8 cellular contexts compared by ENCODE assay signal in genomic region chrX:109475174-109475891, GRCh38. TPM values are rescaled to one million over a fixed set of nuclear protein-coding genes. Genes with fewer than 3 reads are reported as not detected.
DNase-seq lines count a peak whose midpoint lies in the region; ATAC-seq, FAIRE-seq and TF ChIP-seq lines count a peak whose summit lies in the region.

No MANE protein-coding gene starts in this region.

- H4K20me1 ChIP-seq in GM23338 (replicated peaks; ENCODE audit: insufficient read depth): no peaks in the 10 kb centered on the region

- peak overlapping the region; percentile 44 for H3K4me2 ChIP-seq in GM23338

- H3K27me3 ChIP-seq in GM23338 (ENCODE audit: insufficient read depth): no peaks in the 10 kb centered on the region
- peaks cover 0 to 8% (median 0%) of the 10 kb centered on the region in 4 donors for H3K27me3 ChIP-seq in liver (ENCODE audit: control insufficient read depth in 4 of 4, insufficient read depth in 4 of 4, low read length in 3 of 4)

- H3K27ac ChIP-seq in GM23338 (ENCODE audit: low read depth): no peak overlapping the region
- H3K27ac ChIP-seq in liver (ENCODE audit: low read depth in 1 of 2, low read length in 2 of 2): no peak overlapping the region

- H3K79me2 ChIP-seq in GM23338 (replicated peaks; ENCODE audit: insufficient read depth): no peaks in the 10 kb centered on the region

- H3K9me3 Mint-ChIP-seq in GM23338 (no peaks in the 10 kb centered on the region; the same call in 2 of the 3 replicates), chondrocyte (ENCODE audit: low read depth) (no peaks in the 10 kb centered on the region)

- no peaks in the 10 kb centered on the region for H3K36me3 Mint-ChIP-seq in GM23338 (ENCODE audit: low read depth)
- no peaks in the 10 kb centered on the region for H3K36me3 Mint-ChIP-seq in chondrocyte (ENCODE audit: low read depth)

- H3K4me3 Mint-ChIP-seq in GM23338 (no peak overlapping the region), chondrocyte (ENCODE audit: unreplicated experiment) (no peak overlapping the region)

- 8% methylated on average over 23 of the region's 23 CpGs for WGBS in liver

- no peak overlapping the region for H2AFZ ChIP-seq in GM23338

- no peak overlapping the region for H3K9ac ChIP-seq in liver (ENCODE audit: low read depth in 1 of 2, low read length in 2 of 2)

- TF ChIP-seq CTCF in GM23338 (conservative IDR thresholded peaks at IDR 0.05; ENCODE audit: low read depth in 2 of 2): peak; percentile 63 to 75
- TF ChIP-seq CTCF in chondrocyte (IDR thresholded peaks at IDR 0.05): peak; percentile 87
- TF ChIP-seq CTCF in liver (IDR thresholded peaks at IDR 0.05; ENCODE audit: low read depth, low read length, missing input control): peak; percentile 56

- DNase-seq in CD1c-positive myeloid dendritic cell (ENCODE audit: extremely low spot score) (peak; percentile 26), GM23338 (ENCODE audit: low spot score) (peak; percentile 74), NCI-H526 (lab: John Stamatoyannopoulos, UW) (peak; percentile 23 to 69), chondrocyte (ENCODE audit: low spot score) (peak; percentile 51), urothelium cell line (ENCODE audit: low spot score) (peak; percentile 31)
- DNase-seq in activated CD4-positive, CD25-positive, alpha-beta regulatory T cell treated with anti-CD3 and anti-CD28 coated beads, Interleukin-2, amount 50 U/mL, for 72 hours: no peak

- H3F3A ChIP-seq in GM23338 (replicated peaks; ENCODE audit: low read depth): no peaks in the 10 kb centered on the region

- H3K4me1 Mint-ChIP-seq in GM23338 (peaks cover 20% of the 10 kb centered on the region), chondrocyte (ENCODE audit: low read depth) (peaks cover 8% of the 10 kb centered on the region)

- H3K4me1 ChIP-seq in GM23338 (ENCODE audit: insufficient read depth) (peaks cover 19% of the 10 kb centered on the region; the same call in 1 of the 2 replicates), liver (ENCODE audit: control insufficient read depth in 4 of 4, insufficient read depth in 4 of 4, low read length in 3 of 4) (peaks cover 0 to 5% (median 0%) of the 10 kb centered on the region in 4 donors)

- H3K9me2 ChIP-seq in GM23338 (ENCODE audit: insufficient read depth): 0 out of 2 replicates have a peak, but pooled peaks cover 3% of the 10 kb centered on the region

- no peaks in the 10 kb centered on the region for H3K9me3 ChIP-seq in liver (ENCODE audit: control insufficient read depth in 4 of 4, low read length in 3 of 4)

- H3K27ac Mint-ChIP-seq in GM23338 (no peak overlapping the region), chondrocyte (ENCODE audit: unreplicated experiment) (no peak overlapping the region)

- peak; percentile 48 to 78 for TF ChIP-seq RAD21 in liver (IDR thresholded peaks at IDR 0.05)

- H3K4me3 ChIP-seq in GM23338: peak overlapping the region; percentile 37
- H3K4me3 ChIP-seq in liver (ENCODE audit: low read depth in 1 of 3, low read length in 3 of 3): no peak overlapping the region

- H3K27me3 Mint-ChIP-seq in GM23338 (ENCODE audit: insufficient read depth, low read depth, poor library complexity) (no peaks in the 10 kb centered on the region), chondrocyte (ENCODE audit: low read depth) (no peaks in the 10 kb centered on the region)

- ATAC-seq in GM23338 (peak; percentile 83), HG02981 (IDR thresholded peaks at IDR 0.05; ENCODE audit: unreplicated experiment) (no peak)

- FAIRE-seq in urothelium cell line (lab: Jason Lieb, UNC): no peak

- H3K36me3 ChIP-seq in GM23338 (ENCODE audit: insufficient read depth): no peaks in the 10 kb centered on the region
- H3K36me3 ChIP-seq in liver (ENCODE audit: control insufficient read depth in 4 of 4, insufficient read depth in 3 of 4, low read depth in 1 of 4, low read length in 3 of 4): no peaks in the 10 kb centered on the region

TF ChIP-seq in GM23338, 12 proteins besides CTCF, POLR2A, EP300 and RAD21:
- TF ChIP-seq ZNF114 (CRISPR knock-in tag; IDR thresholded peaks at IDR 0.05) (no peak), JUNB (IDR thresholded peaks at IDR 0.05; ENCODE audit: unreplicated experiment) (no peak), NANOG (IDR thresholded peaks at IDR 0.05; ENCODE audit: borderline replicate concordance) (no peak), STAT1 (IDR thresholded peaks at IDR 0.05; ENCODE audit: unreplicated experiment) (no peak), EZH2 (IDR thresholded peaks at IDR 0.05; ENCODE audit: low read depth, unreplicated experiment) (no peak), ETS1 (IDR thresholded peaks at IDR 0.05) (no peak), CREB1 (CRISPR knock-in tag; IDR thresholded peaks at IDR 0.05; ENCODE audit: low read depth) (no peak; the same call in 1 of the 2 replicates), ZNF331 (CRISPR knock-in tag; IDR thresholded peaks at IDR 0.05; ENCODE audit: low read depth) (no peak), EZH2phosphoT487 (IDR thresholded peaks at IDR 0.05; ENCODE audit: unreplicated experiment) (no peak), POLR2AphosphoS5 (IDR thresholded peaks at IDR 0.05; ENCODE audit: low read depth) (no peak)

TF ChIP-seq in liver, 16 proteins besides CTCF, POLR2A, EP300 and RAD21:
- TF ChIP-seq EGR1 (IDR thresholded peaks at IDR 0.05; ENCODE audit: low read depth in 2 of 2): no peak
- TF ChIP-seq NR2F2 (IDR thresholded peaks at IDR 0.05): no peak
- TF ChIP-seq ZBTB33 (IDR thresholded peaks at IDR 0.05): no peak
- no peak for TF ChIP-seq REST (IDR thresholded peaks at IDR 0.05)
- no peak for TF ChIP-seq RXRA (IDR thresholded peaks at IDR 0.05)
- TF ChIP-seq HNF4A (conservative IDR thresholded peaks at IDR 0.05): no peak
- TF ChIP-seq JUND (IDR thresholded peaks at IDR 0.05): no peak
- no peak for TF ChIP-seq MAX (IDR thresholded peaks at IDR 0.05)
- no peak for TF ChIP-seq ATF3 (IDR thresholded peaks at IDR 0.05)
- TF ChIP-seq TAF1 (conservative IDR thresholded peaks at IDR 0.05): no peak
- no peak for TF ChIP-seq FOXA2 (IDR thresholded peaks at IDR 0.05)
- TF ChIP-seq FOXA1 (IDR thresholded peaks at IDR 0.05): no peak
- no peak for TF ChIP-seq HNF4G (IDR thresholded peaks at IDR 0.05)
- no peak for TF ChIP-seq YY1 (IDR thresholded peaks at IDR 0.05)
- no peak for TF ChIP-seq SP1 (IDR thresholded peaks at IDR 0.05)
- no peak for TF ChIP-seq GABPA (IDR thresholded peaks at IDR 0.05 in 1 of 2, conservative IDR thresholded peaks at IDR 0.05 in 1 of 2)

RNA-seq across cellular contexts. Expression of gene GUCY2F, which starts 6.6 kb away (rescaled TPM):
- total RNA-seq in GM23338 (2014; rRNA removed; shearing (Covaris generic)): 0.10 TPM in 1 of 2 replicates, not detected in the other
- polyA plus RNA-seq in GM23338 (2016; fragmentation: Nextera tagmentation; extraction: Ambion mirVana) (0.06 TPM in 1 of 2 replicates, not detected in the other), liver (not detected)
- total RNA-seq in chondrocyte (not detected in 3 replicates), liver (under 1 TPM; under 0.01 TPM)
